10 cellular contexts compared by ENCODE assay signal in genomic region chr21:41368361-41369104, GRCh38. TPM values are rescaled to one million over a fixed set of nuclear protein-coding genes. Genes with fewer than 3 reads are reported as not detected.
DNase-seq lines count a peak whose midpoint lies in the region; ATAC-seq and TF ChIP-seq lines count a peak whose summit lies in the region.
"Had no signal": no experiment of that assay in that cellular context is flagged by ENCODE, and none has a peak within 500 bp of the region (broad histone marks: within the 10 kb centered on the region; RNA-seq: fewer than 3 reads in every experiment).

No MANE protein-coding gene starts in this region.

- peak overlapping the region; percentile 81 for H3K27ac ChIP-seq in BLaER1

- peaks cover 67% of the 10 kb centered on the region for H3K4me1 ChIP-seq in BLaER1

- H3K9me3 ChIP-seq in BLaER1: no peaks in the 10 kb centered on the region

- H3K27ac Mint-ChIP-seq in activated naive CD8-positive, alpha-beta T cell: peak overlapping the region; percentile 88
- peak overlapping the region; percentile 48 to 92 for H3K27ac Mint-ChIP-seq in natural killer cell treated with Interleukin-12 subunit alpha and Interleukin-12 subunit beta and Interleukin-15 and Interleukin-18, amount 100 ng/mL, for 72 hours
- H3K27ac Mint-ChIP-seq: progenitor cell of endocrine pancreas had no signal

- no peaks in the 10 kb centered on the region for H3K27me3 ChIP-seq in BLaER1

- peak overlapping the region; percentile 94 for H3K4me2 ChIP-seq in BLaER1

- H3K9ac ChIP-seq in BLaER1: peak overlapping the region; percentile 59

- H4K20me1 ChIP-seq in BLaER1: no peaks in the 10 kb centered on the region

- peak overlapping the region; percentile 55; the same call in 1 of the 2 replicates for H3K4me3 ChIP-seq in BLaER1
- peak overlapping the region; percentile 69 for H3K4me3 ChIP-seq in GM12865 (ENCODE audit: low read depth, low read length)

- H3K4me3 Mint-ChIP-seq in activated naive CD8-positive, alpha-beta T cell: peak overlapping the region; percentile 83
- H3K4me3 Mint-ChIP-seq in natural killer cell treated with Interleukin-12 subunit alpha and Interleukin-12 subunit beta and Interleukin-15 and Interleukin-18, amount 100 ng/mL, for 72 hours: peak overlapping the region; percentile 69

- no peak for TF ChIP-seq CTCF in GM12865 (IDR thresholded peaks at IDR 0.05; ENCODE audit: insufficient read depth, low read depth, low read length, missing control alignments)

- no peaks in the 10 kb centered on the region for H3K27me3 Mint-ChIP-seq in activated naive CD8-positive, alpha-beta T cell
- H3K27me3 Mint-ChIP-seq in natural killer cell treated with Interleukin-12 subunit alpha and Interleukin-12 subunit beta and Interleukin-15 and Interleukin-18, amount 100 ng/mL, for 72 hours: no peaks in the 10 kb centered on the region

- DNase-seq in GM12865 (ENCODE audit: low read depth): peak; percentile 34
- DNase-seq in natural killer cell treated with Interleukin-12 subunit alpha and Interleukin-12 subunit beta and Interleukin-15 and Interleukin-18, amount 100 ng/mL, for 72 hours (ENCODE audit: low spot score): no peak
- DNase-seq in NCI-H2107 treated with DMSO at 0.1 percent for 48 hours (lab: John Stamatoyannopoulos, UW; ENCODE audit: unreplicated experiment): no peak
- DNase-seq in NK-92 (lab: John Stamatoyannopoulos, UW; ENCODE audit: unreplicated experiment): no peak
- DNase-seq in anterior cingulate cortex (lab: John Stamatoyannopoulos, UW): no peak
- DNase-seq: DMS153 had no signal

- no peak for TF ChIP-seq POLR2A in GM18505 (IDR thresholded peaks at IDR 0.05; ENCODE audit: borderline replicate concordance, extremely low read depth, insufficient read depth, insufficient read length)

- peaks cover 78% of the 10 kb centered on the region for H3K4me1 Mint-ChIP-seq in activated naive CD8-positive, alpha-beta T cell (ENCODE audit: low read depth)
- H3K4me1 Mint-ChIP-seq in natural killer cell treated with Interleukin-12 subunit alpha and Interleukin-12 subunit beta and Interleukin-15 and Interleukin-18, amount 100 ng/mL, for 72 hours (ENCODE audit: low read depth in 2 of 2): peaks cover 18 to 31% of the 10 kb centered on the region in 2 donors

- H3K36me3 ChIP-seq in BLaER1: peaks cover 5% of the 10 kb centered on the region; the same call in 1 of the 2 replicates

- H3K9me3 Mint-ChIP-seq in activated naive CD8-positive, alpha-beta T cell (ENCODE audit: low read depth): no peaks in the 10 kb centered on the region
- no peaks in the 10 kb centered on the region for H3K9me3 Mint-ChIP-seq in natural killer cell treated with Interleukin-12 subunit alpha and Interleukin-12 subunit beta and Interleukin-15 and Interleukin-18, amount 100 ng/mL, for 72 hours

- ATAC-seq in natural killer cell treated with Interleukin-12 subunit alpha and Interleukin-12 subunit beta and Interleukin-15 and Interleukin-18, amount 100 ng/mL, for 72 hours: no peak
- no peak for ATAC-seq in GM18505 (IDR thresholded peaks at IDR 0.05; ENCODE audit: unreplicated experiment)

- peaks cover 14% of the 10 kb centered on the region for H3K36me3 Mint-ChIP-seq in activated naive CD8-positive, alpha-beta T cell
- H3K36me3 Mint-ChIP-seq in natural killer cell treated with Interleukin-12 subunit alpha and Interleukin-12 subunit beta and Interleukin-15 and Interleukin-18, amount 100 ng/mL, for 72 hours: no peaks in the 10 kb centered on the region

RNA-seq across cellular contexts. Expression of gene MX2, which starts 6.7 kb away (rescaled TPM):
- 10 to 100 TPM in 1 of 2 donors, 1 to 10 TPM in 1; 7.9 to 14.1 TPM for total RNA-seq in natural killer cell treated with Interleukin-12 subunit alpha and Interleukin-12 subunit beta and Interleukin-15 and Interleukin-18, amount 100 ng/mL, for 72 hours

RNA-seq across cellular contexts. Expression of gene FAM3B, which starts 51.9 kb away (rescaled TPM):
- not detected for total RNA-seq in natural killer cell treated with Interleukin-12 subunit alpha and Interleukin-12 subunit beta and Interleukin-15 and Interleukin-18, amount 100 ng/mL, for 72 hours

RNA-seq across cellular contexts. Expression of gene MX1, which starts 57.5 kb away (rescaled TPM):
- 10 to 100 TPM; 10.9 to 19.2 TPM for total RNA-seq in natural killer cell treated with Interleukin-12 subunit alpha and Interleukin-12 subunit beta and Interleukin-15 and Interleukin-18, amount 100 ng/mL, for 72 hours
